Comparison of ENCODE assay signal across 3 cellular contexts in genomic region chr2:3489449-3490115, GRCh38.
TF ChIP-seq lines count a peak whose summit lies in the region.

No MANE protein-coding gene starts in this region.

TF ChIP-seq in SK-N-SH, 30 proteins besides CTCF, POLR2A, EP300 and RAD21 (continued from another document):
- TF ChIP-seq ZBTB33 (IDR thresholded peaks at IDR 0.05; ENCODE audit: borderline replicate concordance, low read depth) (no peak), TEAD4 (IDR thresholded peaks at IDR 0.05; ENCODE audit: borderline replicate concordance, insufficient read depth) (no peak)

TF ChIP-seq in SK-N-SH treated with all-trans-retinoic acid at 6 μM for 48 hours, 23 proteins besides CTCF, POLR2A, EP300 and RAD21 (continued from another document):
- TF ChIP-seq POU6F1 (CRISPR knock-in tag; IDR thresholded peaks at IDR 0.05; ENCODE audit: borderline replicate concordance, low read depth) (no peak), ARNTL (CRISPR knock-in tag; IDR thresholded peaks at IDR 0.05; ENCODE audit: borderline replicate concordance, low read depth) (no peak)

TF ChIP-seq in WTC11, 78 proteins besides CTCF, POLR2A, EP300 and RAD21 (continued from another document):
- no peak for TF ChIP-seq USF1 (CRISPR knock-in tag; IDR thresholded peaks at IDR 0.05)
- TF ChIP-seq NR3C1 (CRISPR knock-in tag; conservative IDR thresholded peaks at IDR 0.05; ENCODE audit: low read depth) = no peak
- TF ChIP-seq, protein P1, sequence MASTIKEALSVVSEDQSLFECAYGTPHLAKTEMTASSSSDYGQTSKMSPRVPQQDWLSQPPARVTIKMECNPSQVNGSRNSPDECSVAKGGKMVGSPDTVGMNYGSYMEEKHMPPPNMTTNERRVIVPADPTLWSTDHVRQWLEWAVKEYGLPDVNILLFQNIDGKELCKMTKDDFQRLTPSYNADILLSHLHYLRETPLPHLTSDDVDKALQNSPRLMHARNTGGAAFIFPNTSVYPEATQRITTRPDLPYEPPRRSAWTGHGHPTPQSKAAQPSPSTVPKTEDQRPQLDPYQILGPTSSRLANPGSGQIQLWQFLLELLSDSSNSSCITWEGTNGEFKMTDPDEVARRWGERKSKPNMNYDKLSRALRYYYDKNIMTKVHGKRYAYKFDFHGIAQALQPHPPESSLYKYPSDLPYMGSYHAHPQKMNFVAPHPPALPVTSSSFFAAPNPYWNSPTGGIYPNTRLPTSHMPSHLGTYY (CRISPR knock-in tag; IDR thresholded peaks at IDR 0.05) = no peak
- TF ChIP-seq ATF3 (CRISPR knock-in tag; conservative IDR thresholded peaks at IDR 0.05) = no peak
- no peak for TF ChIP-seq MAX (CRISPR knock-in tag; IDR thresholded peaks at IDR 0.05)
- TF ChIP-seq ZNF219 (CRISPR knock-in tag; IDR thresholded peaks at IDR 0.05; ENCODE audit: borderline replicate concordance) = no peak
- TF ChIP-seq, protein P2, sequence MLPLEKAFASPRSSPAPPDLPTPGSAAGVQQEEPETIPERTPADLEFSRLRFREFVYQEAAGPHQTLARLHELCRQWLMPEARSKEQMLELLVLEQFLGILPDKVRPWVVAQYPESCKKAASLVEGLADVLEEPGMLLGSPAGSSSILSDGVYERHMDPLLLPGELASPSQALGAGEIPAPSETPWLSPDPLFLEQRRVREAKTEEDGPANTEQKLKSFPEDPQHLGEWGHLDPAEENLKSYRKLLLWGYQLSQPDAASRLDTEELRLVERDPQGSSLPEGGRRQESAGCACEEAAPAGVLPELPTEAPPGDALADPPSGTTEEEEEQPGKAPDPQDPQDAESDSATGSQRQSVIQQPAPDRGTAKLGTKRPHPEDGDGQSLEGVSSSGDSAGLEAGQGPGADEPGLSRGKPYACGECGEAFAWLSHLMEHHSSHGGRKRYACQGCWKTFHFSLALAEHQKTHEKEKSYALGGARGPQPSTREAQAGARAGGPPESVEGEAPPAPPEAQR (CRISPR knock-in tag; IDR thresholded peaks at IDR 0.05) = no peak
- TF ChIP-seq FOXP4 (CRISPR knock-in tag; IDR thresholded peaks at IDR 0.05) = no peak
- TF ChIP-seq FOXJ3 (CRISPR knock-in tag; IDR thresholded peaks at IDR 0.05; ENCODE audit: borderline replicate concordance) = no peak
- no peak for TF ChIP-seq ETV6 (CRISPR knock-in tag; IDR thresholded peaks at IDR 0.05)
- TF ChIP-seq MXD4 (CRISPR knock-in tag; IDR thresholded peaks at IDR 0.05; ENCODE audit: borderline replicate concordance) = no peak
- TF ChIP-seq ZNF512 (CRISPR knock-in tag; IDR thresholded peaks at IDR 0.05; ENCODE audit: borderline replicate concordance) = no peak
- TF ChIP-seq, protein P3, sequence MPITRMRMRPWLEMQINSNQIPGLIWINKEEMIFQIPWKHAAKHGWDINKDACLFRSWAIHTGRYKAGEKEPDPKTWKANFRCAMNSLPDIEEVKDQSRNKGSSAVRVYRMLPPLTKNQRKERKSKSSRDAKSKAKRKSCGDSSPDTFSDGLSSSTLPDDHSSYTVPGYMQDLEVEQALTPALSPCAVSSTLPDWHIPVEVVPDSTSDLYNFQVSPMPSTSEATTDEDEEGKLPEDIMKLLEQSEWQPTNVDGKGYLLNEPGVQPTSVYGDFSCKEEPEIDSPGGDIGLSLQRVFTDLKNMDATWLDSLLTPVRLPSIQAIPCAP (CRISPR knock-in tag; IDR thresholded peaks at IDR 0.05) = no peak
- no peak for TF ChIP-seq ZMAT4 (CRISPR knock-in tag; IDR thresholded peaks at IDR 0.05)
